ENCODE assay signal across 19 cellular contexts in the genomic region with DNA sequence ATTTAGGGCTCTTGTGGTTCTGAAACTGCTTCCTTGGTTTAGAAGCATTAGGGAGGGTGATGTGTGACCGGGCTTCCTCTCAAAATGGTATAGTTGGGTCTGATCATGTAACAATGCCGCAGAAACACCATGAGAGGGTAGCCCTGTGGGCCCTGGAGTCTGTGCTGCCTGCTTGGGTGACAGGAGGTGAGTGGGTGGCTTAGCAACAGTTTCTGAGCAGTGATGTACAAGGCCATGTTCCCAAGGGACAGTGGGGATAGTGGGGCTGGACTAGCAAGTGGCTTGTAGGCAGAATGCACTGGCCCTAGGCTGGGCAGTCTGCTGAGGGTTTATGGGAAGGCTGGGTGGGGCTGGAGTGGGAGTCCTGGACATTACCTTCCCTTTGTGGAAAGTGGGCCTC.
DNase-seq lines count a peak whose midpoint lies in the region; ATAC-seq, FAIRE-seq and TF ChIP-seq lines count a peak whose summit lies in the region.
"Had no signal": no experiment of that assay in that cellular context is flagged by ENCODE, and none has a peak within 500 bp of the region (broad histone marks: within the 10 kb centered on the region; RNA-seq: fewer than 3 reads in every experiment).

No MANE protein-coding gene starts in this region.

- BruUV-seq in HepG2 (replicated peaks; lab: Mats Ljungman, UMichigan): no TSS peak

- TF ChIP-seq POLR2A in HepG2 (IDR thresholded peaks at IDR 0.05; ENCODE audit: insufficient read depth in 1 of 2, low read depth in 2 of 2, low read length in 2 of 2) (no peak), right lobe of liver (IDR thresholded peaks at IDR 0.05) (no peak)

- FAIRE-seq in HepG2 (lab: Jason Lieb, UNC): no peak

- no peaks in the 10 kb centered on the region for H4K20me1 ChIP-seq in HepG2 (ENCODE audit: insufficient read depth, low read length)

- intact Hi-C loops in HepG2 (cut with micrococcal nuclease; ENCODE audit: unreplicated experiment) (loop anchor here (10.0 kb wide), 1 partner anchor 440 kb away; no protein-coding TSS in a partner anchor), right lobe of liver (cut with DNase I) (no loop called here)

- peak overlapping the region; percentile 63 for H3K4me3 Mint-ChIP-seq in T-helper 17 cell
- H3K4me3 Mint-ChIP-seq in immature natural killer cell: peak overlapping the region in 3 of 5 donors; percentile 10 to 52 (median 11)

- no peak for TF ChIP-seq RAD21 in HepG2 (CRISPR knock-in tag; IDR thresholded peaks at IDR 0.05)

- no peak overlapping the region for H3K9ac ChIP-seq in HepG2 (ENCODE audit: insufficient read depth, low read depth, low read length)

- TF ChIP-seq EP300 in HepG2 (IDR thresholded peaks at IDR 0.05; ENCODE audit: low read depth in 2 of 2, low read length in 2 of 2) (no peak), HepG2 (CRISPR knock-in tag; IDR thresholded peaks at IDR 0.05; ENCODE audit: borderline replicate concordance) (no peak)

- POLR2A ChIA-PET in HepG2 (lab: Yijun Ruan, JAX): no interaction called here

- peaks cover 6% of the 10 kb centered on the region for H3K4me1 Mint-ChIP-seq in T-helper 17 cell
- H3K4me1 Mint-ChIP-seq in immature natural killer cell: peaks cover 9 to 15% of the 10 kb centered on the region in 2 donors

- no peak overlapping the region for H3K27ac Mint-ChIP-seq in T-helper 17 cell
- H3K27ac Mint-ChIP-seq in immature natural killer cell: no peak overlapping the region
- H3K27ac Mint-ChIP-seq: CD4-positive, CD25-positive, alpha-beta regulatory T cell had no signal

- no peaks in the 10 kb centered on the region for H3K9me3 Mint-ChIP-seq in immature natural killer cell

- TF ChIP-seq CTCF in HepG2 (CRISPR knock-in tag; IDR thresholded peaks at IDR 0.05) (no peak), right lobe of liver (IDR thresholded peaks at IDR 0.05) (no peak)

- WGBS in HepG2 (ENCODE audit: low lambda C conversion rate): 29% methylated on average over 2 of the region's 2 CpGs
- WGBS in right lobe of liver (ENCODE audit: insufficient coverage, low coverage, low lambda C conversion rate, missing lambda C conversion rate): 22% methylated on average over 2 of the region's 2 CpGs

- H3K27me3 Mint-ChIP-seq in T-helper 17 cell (peaks cover 9% of the 10 kb centered on the region), immature natural killer cell (ENCODE audit: low read depth in 3 of 3) (peaks cover 3 to 5% (median 4%) of the 10 kb centered on the region in 3 donors)
- H3K27me3 Mint-ChIP-seq: CD4-positive, CD25-positive, alpha-beta regulatory T cell had no signal

- H3K79me2 ChIP-seq in HepG2 (ENCODE audit: insufficient read depth, low read length): no peaks in the 10 kb centered on the region

- H3K36me3 ChIP-seq in HepG2 (replicated peaks in 1 of 2; ENCODE audit: control insufficient read depth in 1 of 2, insufficient read depth in 2 of 2, low read length in 2 of 2): peaks cover 0 to 3% of the 10 kb centered on the region in 2 experiments; a peak in 1 of 5 replicates
- H3K36me3 ChIP-seq in right lobe of liver: no peaks in the 10 kb centered on the region
- H3K36me3 ChIP-seq: HAP-1, SJSA1 had no signal

- CTCF ChIA-PET in HepG2 (lab: Yijun Ruan, JAX; ENCODE audit: low intra/inter-chr PET ratio, low total read pairs): no interaction called here

- H3K4me2 ChIP-seq in HepG2 (ENCODE audit: low read depth, low read length): no peak overlapping the region
- H3K4me2 ChIP-seq: PC-9 had no signal

- no peak overlapping the region for H2AFZ ChIP-seq in HepG2 (ENCODE audit: low read length)
- H2AFZ ChIP-seq: PC-9 had no signal

- H3K36me3 Mint-ChIP-seq in T-helper 17 cell (ENCODE audit: low read depth) (no peaks in the 10 kb centered on the region), immature natural killer cell (no peaks in the 10 kb centered on the region)
- H3K36me3 Mint-ChIP-seq: CD4-positive, CD25-positive, alpha-beta regulatory T cell had no signal

- ATAC-seq in HepG2: no peak; the same call in 2 of the 3 replicates
- ATAC-seq in right lobe of liver: no peak
- no peak for ATAC-seq in T-helper 17 cell
- ATAC-seq in HG03095 (IDR thresholded peaks at IDR 0.05; ENCODE audit: unreplicated experiment): no peak

- DNase-seq in HepG2 (ENCODE audit: low spot score): no peak
- DNase-seq in right lobe of liver: no peak
- no peak for DNase-seq in T-helper 17 cell
- no peak for DNase-seq in immature natural killer cell
- DNase-seq in kidney tubule cell (ENCODE audit: low spot score): no peak
- DNase-seq in stimulated activated CD4-positive, alpha-beta T cell treated with anti-CD3 and anti-CD28 coated beads, Interleukin-12 subunit alpha, Interleukin-12 subunit beta, amount 100 ng/mL, for 4 hours: no peak
- DNase-seq: Calu3; CD4-positive, CD25-positive, alpha-beta regulatory T cell; DMS79; KBM-7; NCI-H1436 treated with DMSO at 0.1 percent for 48 hours; NCI-H2029 treated with DMSO at 0.1 percent for 48 hours; NCI-H2171 treated with DMSO at 0.1 percent for 48 hours; NCI-H748 treated with DMSO at 0.1 percent for 48 hours; PC-9 had no signal

- H3K27me3 ChIP-seq in HepG2 (ENCODE audit: control insufficient read depth in 1 of 2, insufficient read depth in 2 of 2, low read length in 2 of 2) (peaks cover 0 to 28% of the 10 kb centered on the region in 2 experiments; a peak in 4 of 5 replicates), right lobe of liver (no peaks in the 10 kb centered on the region)

- H3K27ac ChIP-seq in HepG2 (ENCODE audit: extremely low read length, insufficient read depth, low read length) (no peak overlapping the region), right lobe of liver (no peak overlapping the region), temporal lobe (ENCODE audit: low read depth, low read length) (peak overlapping the region; percentile 41)
- H3K27ac ChIP-seq: PC-9, SJSA1 had no signal

- H3K9me3 ChIP-seq in HepG2 (ENCODE audit: low read length) (no peaks in the 10 kb centered on the region), right lobe of liver (no peaks in the 10 kb centered on the region), T-helper 17 cell (ENCODE audit: control insufficient read depth, low read length, poor library complexity, severe bottlenecking) (no peaks in the 10 kb centered on the region)
- H3K9me3 ChIP-seq: HAP-1, SJSA1 had no signal

- H3K4me1 ChIP-seq in HepG2 (ENCODE audit: insufficient read depth, low read length) (no peaks in the 10 kb centered on the region), right lobe of liver (no peaks in the 10 kb centered on the region)

- H3K4me3 ChIP-seq in HepG2 (replicated peaks in 1 of 3; ENCODE audit: insufficient read depth in 1 of 3, low read depth in 2 of 3, low read length in 3 of 3) (no peak overlapping the region), right lobe of liver (no peak overlapping the region)
- H3K4me3 ChIP-seq: HAP-1, PC-9, SJSA1 had no signal

- in situ Hi-C loops in HepG2 (cut with HindIII; ENCODE audit: extremely low pct_ligation_motif_present, low pct_unique_long_range_greater_than_20kb): no loop called here

TF ChIP-seq in HepG2, 621 proteins besides CTCF, POLR2A, EP300 and RAD21 (continues in another document):
- TF ChIP-seq FLYWCH1 (CRISPR knock-in tag; IDR thresholded peaks at IDR 0.05): no peak
- no peak for TF ChIP-seq ZFP90 (CRISPR knock-in tag; IDR thresholded peaks at IDR 0.05; ENCODE audit: borderline replicate concordance)
- TF ChIP-seq, protein P1, sequence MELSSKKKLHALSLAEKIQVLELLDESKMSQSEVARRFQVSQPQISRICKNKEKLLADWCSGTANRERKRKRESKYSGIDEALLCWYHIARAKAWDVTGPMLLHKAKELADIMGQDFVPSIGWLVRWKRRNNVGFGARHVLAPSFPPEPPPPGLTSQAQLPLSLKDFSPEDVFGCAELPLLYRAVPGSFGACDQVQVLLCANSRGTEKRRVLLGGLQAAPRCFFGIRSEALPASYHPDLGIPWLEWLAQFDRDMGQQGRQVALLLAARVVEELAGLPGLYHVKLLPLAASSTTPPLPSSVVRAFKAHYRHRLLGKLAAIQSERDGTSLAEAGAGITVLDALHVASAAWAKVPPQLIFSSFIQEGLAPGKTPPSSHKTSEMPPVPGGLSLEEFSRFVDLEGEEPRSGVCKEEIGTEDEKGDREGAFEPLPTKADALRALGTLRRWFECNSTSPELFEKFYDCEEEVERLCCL (CRISPR knock-in tag; IDR thresholded peaks at IDR 0.05; ENCODE audit: borderline replicate concordance): no peak
- TF ChIP-seq, protein P2, sequence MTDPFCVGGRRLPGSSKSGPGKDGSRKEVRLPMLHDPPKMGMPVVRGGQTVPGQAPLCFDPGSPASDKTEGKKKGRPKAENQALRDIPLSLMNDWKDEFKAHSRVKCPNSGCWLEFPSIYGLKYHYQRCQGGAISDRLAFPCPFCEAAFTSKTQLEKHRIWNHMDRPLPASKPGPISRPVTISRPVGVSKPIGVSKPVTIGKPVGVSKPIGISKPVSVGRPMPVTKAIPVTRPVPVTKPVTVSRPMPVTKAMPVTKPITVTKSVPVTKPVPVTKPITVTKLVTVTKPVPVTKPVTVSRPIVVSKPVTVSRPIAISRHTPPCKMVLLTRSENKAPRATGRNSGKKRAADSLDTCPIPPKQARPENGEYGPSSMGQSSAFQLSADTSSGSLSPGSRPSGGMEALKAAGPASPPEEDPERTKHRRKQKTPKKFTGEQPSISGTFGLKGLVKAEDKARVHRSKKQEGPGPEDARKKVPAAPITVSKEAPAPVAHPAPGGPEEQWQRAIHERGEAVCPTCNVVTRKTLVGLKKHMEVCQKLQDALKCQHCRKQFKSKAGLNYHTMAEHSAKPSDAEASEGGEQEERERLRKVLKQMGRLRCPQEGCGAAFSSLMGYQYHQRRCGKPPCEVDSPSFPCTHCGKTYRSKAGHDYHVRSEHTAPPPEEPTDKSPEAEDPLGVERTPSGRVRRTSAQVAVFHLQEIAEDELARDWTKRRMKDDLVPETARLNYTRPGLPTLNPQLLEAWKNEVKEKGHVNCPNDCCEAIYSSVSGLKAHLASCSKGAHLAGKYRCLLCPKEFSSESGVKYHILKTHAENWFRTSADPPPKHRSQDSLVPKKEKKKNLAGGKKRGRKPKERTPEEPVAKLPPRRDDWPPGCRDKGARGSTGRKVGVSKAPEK (CRISPR knock-in tag; IDR thresholded peaks at IDR 0.05; ENCODE audit: borderline replicate concordance): no peak
- TF ChIP-seq IRX3 (CRISPR knock-in tag; IDR thresholded peaks at IDR 0.05; ENCODE audit: borderline replicate concordance, low read depth): no peak
- TF ChIP-seq ZNF446 (CRISPR knock-in tag; IDR thresholded peaks at IDR 0.05): 0 out of 2 replicates have a peak, but pooled peaks have one; percentile 3
